Comparison of ENCODE assay signal across 1 cellular context in the genomic region with DNA sequence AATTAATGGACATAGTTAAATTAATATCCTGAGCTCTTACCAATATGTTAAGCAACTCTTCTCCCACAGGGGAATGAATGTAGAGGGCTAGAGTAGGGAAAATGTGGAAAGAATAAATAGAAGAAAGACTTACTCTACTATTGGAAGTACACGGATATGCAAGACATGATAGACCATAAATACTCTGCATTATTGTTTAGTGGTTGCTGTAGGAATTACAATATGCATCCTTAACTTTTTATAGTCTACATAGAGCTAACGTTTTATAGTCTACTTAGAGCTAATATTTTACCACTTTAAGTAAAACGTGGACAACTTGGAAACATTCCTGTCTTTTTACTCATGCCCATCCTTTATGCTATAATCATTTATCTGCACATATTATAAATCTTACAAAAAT.
TF ChIP-seq lines count a peak whose summit lies in the region.

No MANE protein-coding gene starts in this region.

TF ChIP-seq in GM12878, 131 proteins besides CTCF, POLR2A, EP300 and RAD21 (continued from another document):
- TF ChIP-seq ZNF207 (IDR thresholded peaks at IDR 0.05; ENCODE audit: borderline replicate concordance): no peak
- no peak for TF ChIP-seq ZNF24 (IDR thresholded peaks at IDR 0.05)
- TF ChIP-seq TARDBP (IDR thresholded peaks at IDR 0.05; ENCODE audit: borderline replicate concordance): no peak
- no peak for TF ChIP-seq KDM1A (IDR thresholded peaks at IDR 0.05; ENCODE audit: borderline replicate concordance)
- no peak for TF ChIP-seq RB1 (IDR thresholded peaks at IDR 0.05; ENCODE audit: borderline replicate concordance)
- TF ChIP-seq YY1 (IDR thresholded peaks at IDR 0.05; ENCODE audit: low read depth, low read length): no peak
- TF ChIP-seq ZNF274 (IDR thresholded peaks at IDR 0.05; ENCODE audit: insufficient read depth, insufficient read length): no peak
- TF ChIP-seq, protein P1, sequence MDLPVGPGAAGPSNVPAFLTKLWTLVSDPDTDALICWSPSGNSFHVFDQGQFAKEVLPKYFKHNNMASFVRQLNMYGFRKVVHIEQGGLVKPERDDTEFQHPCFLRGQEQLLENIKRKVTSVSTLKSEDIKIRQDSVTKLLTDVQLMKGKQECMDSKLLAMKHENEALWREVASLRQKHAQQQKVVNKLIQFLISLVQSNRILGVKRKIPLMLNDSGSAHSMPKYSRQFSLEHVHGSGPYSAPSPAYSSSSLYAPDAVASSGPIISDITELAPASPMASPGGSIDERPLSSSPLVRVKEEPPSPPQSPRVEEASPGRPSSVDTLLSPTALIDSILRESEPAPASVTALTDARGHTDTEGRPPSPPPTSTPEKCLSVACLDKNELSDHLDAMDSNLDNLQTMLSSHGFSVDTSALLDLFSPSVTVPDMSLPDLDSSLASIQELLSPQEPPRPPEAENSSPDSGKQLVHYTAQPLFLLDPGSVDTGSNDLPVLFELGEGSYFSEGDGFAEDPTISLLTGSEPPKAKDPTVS (IDR thresholded peaks at IDR 0.05; ENCODE audit: low read depth, low read length): no peak
